ENCODE assay signal across 8 cellular contexts in the genomic region with DNA sequence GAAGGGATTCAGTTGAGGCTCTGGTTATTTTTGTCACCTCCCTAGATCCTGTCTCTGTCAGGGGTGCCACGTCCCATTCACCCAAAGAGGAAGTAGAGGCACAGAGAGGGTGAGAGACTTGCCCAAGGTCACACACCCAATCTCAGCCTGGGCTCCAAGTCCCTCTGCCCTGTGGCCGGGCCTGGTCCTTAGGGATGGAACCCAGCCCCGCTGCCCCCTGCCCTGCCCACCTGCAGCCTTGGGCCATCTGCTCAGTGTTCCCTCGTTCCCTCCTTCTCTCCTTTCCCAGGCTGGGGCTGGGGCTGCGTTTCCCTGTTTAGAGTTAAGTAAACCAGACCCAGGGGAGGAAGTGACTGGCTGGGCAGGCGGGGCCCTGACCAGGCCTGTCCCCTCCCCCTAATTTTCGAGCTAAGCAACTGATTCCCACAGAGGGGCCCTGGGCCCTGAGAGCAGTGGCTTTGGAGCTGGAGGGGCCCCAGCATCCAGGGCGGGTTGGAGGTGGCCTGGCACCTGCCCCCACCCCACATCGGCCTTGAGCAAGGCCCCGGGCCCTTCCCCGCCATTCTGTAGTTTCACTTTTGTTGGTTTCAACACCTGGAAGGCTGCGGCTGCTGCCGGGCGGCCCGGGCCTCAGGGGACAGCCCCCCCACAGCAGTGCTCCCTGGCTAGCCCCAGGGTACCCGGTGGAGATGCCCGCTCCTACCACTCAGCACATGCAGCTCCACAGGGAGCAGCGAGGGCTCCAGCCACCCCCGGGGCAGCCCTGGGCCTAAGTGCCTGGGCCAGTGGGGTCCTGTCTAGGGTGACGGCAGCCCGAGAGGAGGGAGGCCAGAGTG. TPM values are rescaled to one million over a fixed set of nuclear protein-coding genes. Genes with fewer than 3 reads are reported as not detected.
A peak's percentile ranks its signal among the peaks of the same experiment; 100 is the strongest.
DNase-seq lines count a peak whose midpoint lies in the region; ATAC-seq and TF ChIP-seq lines count a peak whose summit lies in the region.

No MANE protein-coding gene starts in this region.

- H3K4me3 ChIP-seq in HCT116 (replicated peaks in 1 of 2; ENCODE audit: low read depth in 1 of 2, low read length in 2 of 2) (peak overlapping the region; percentile 82; a peak in 3 of 4 replicates), NT2/D1 (ENCODE audit: insufficient read length, low read depth) (no peak overlapping the region), fibroblast of mammary gland (ENCODE audit: control insufficient read depth, low read depth, low read length) (peak overlapping the region; percentile 76), neural progenitor cell (no peak overlapping the region)

- POLR2A ChIA-PET in HCT116 (lab: Charles Lee) = interaction anchor here (1.0 kb wide), 1 partner anchor 12 kb away, joined by 3 read pairs; no protein-coding TSS in a partner anchor

- H3K27me3 ChIP-seq in HCT116 (ENCODE audit: insufficient read depth, low read length) (no peaks in the 10 kb centered on the region), NT2/D1 (ENCODE audit: insufficient read depth, insufficient read length) (no peaks in the 10 kb centered on the region), neural progenitor cell (no peaks in the 10 kb centered on the region)

- DNase-seq in GF-D8 (lab: John Stamatoyannopoulos, UW) (peak; percentile 73), HCT116 (ENCODE audit: low read depth, low spot score) (no peak), NT2/D1 (ENCODE audit: low read depth, low spot score) (no peak), fibroblast of mammary gland (ENCODE audit: low read depth) (peak; percentile 73), neural progenitor cell (ENCODE audit: low spot score) (peak; percentile 45), HT-29 (ENCODE audit: low spot score) (no peak)
- DNase-seq in activated T-cell treated with anti-CD3 and anti-CD28 coated beads, Interleukin-2, amount 50 U/mL, for 4 hours = peak; percentile 41

- TF ChIP-seq RAD21 in HCT116 (IDR thresholded peaks at IDR 0.05; ENCODE audit: low read depth) = no peak

- H3K9me2 ChIP-seq in HCT116 (ENCODE audit: insufficient read depth) = no peaks in the 10 kb centered on the region

- peaks cover 0 to 6% of the 10 kb centered on the region in 2 experiments; a peak in 1 of 4 replicates for H3K36me3 ChIP-seq in HCT116 (ENCODE audit: control insufficient read depth in 1 of 2, insufficient read depth in 2 of 2, low read length in 2 of 2)
- peaks cover 35% of the 10 kb centered on the region for H3K36me3 ChIP-seq in NT2/D1 (ENCODE audit: insufficient read depth, insufficient read length, low read length)
- no peaks in the 10 kb centered on the region for H3K36me3 ChIP-seq in neural progenitor cell

- intact Hi-C loops in HCT116 (cut with micrococcal nuclease) = no loop called here

- TF ChIP-seq CTCF in HCT116 (IDR thresholded peaks at IDR 0.05 in 2 of 3, conservative IDR thresholded peaks at IDR 0.05 in 1 of 3; ENCODE audit: borderline replicate concordance in 1 of 3, insufficient read depth in 1 of 3, low read depth in 2 of 3, low read length in 2 of 3) (no peak), fibroblast of mammary gland (conservative IDR thresholded peaks at IDR 0.05; ENCODE audit: control insufficient read depth, insufficient read depth, low read depth, low read length) (no peak), neural progenitor cell (IDR thresholded peaks at IDR 0.05) (no peak)

- peaks cover 25% of the 10 kb centered on the region for H3K4me1 Mint-ChIP-seq in activated T-cell treated with anti-CD3 and anti-CD28 coated beads, Interleukin-2, amount 50 U/mL, for 4 hours (ENCODE audit: low read depth)
- H3K4me1 Mint-ChIP-seq in neural progenitor cell = peaks cover 9% of the 10 kb centered on the region

- H3K9me3 Mint-ChIP-seq in activated T-cell treated with anti-CD3 and anti-CD28 coated beads, Interleukin-2, amount 50 U/mL, for 4 hours = no peaks in the 10 kb centered on the region
- H3K9me3 Mint-ChIP-seq in neural progenitor cell = no peaks in the 10 kb centered on the region

- TF ChIP-seq POLR2A in HCT116 (IDR thresholded peaks at IDR 0.05; ENCODE audit: borderline replicate concordance, extremely low read depth, insufficient read depth, insufficient read length) = no peak

- peak overlapping the region; percentile 87 for H3K4me3 Mint-ChIP-seq in activated T-cell treated with anti-CD3 and anti-CD28 coated beads, Interleukin-2, amount 50 U/mL, for 4 hours
- peak overlapping the region; percentile 35 for H3K4me3 Mint-ChIP-seq in neural progenitor cell

- H3K9me3 ChIP-seq in HCT116 (ENCODE audit: control insufficient read depth in 1 of 2, insufficient read depth in 1 of 2, low read depth in 1 of 2, low read length in 2 of 2) = no peaks in the 10 kb centered on the region
- H3K9me3 ChIP-seq in NT2/D1 (ENCODE audit: insufficient read depth, low read length) = no peaks in the 10 kb centered on the region
- no peaks in the 10 kb centered on the region for H3K9me3 ChIP-seq in neural progenitor cell (ENCODE audit: low read depth)

- peak overlapping the region; percentile 90 for H3K27ac Mint-ChIP-seq in neural progenitor cell

- H4K20me1 ChIP-seq in HCT116 (ENCODE audit: insufficient read depth) = no peaks in the 10 kb centered on the region
- H4K20me1 ChIP-seq in neural progenitor cell (ENCODE audit: low read depth) = no peaks in the 10 kb centered on the region

- CTCF ChIA-PET in HCT116 (lab: Charles Lee) = no interaction called here

- H3K4me2 ChIP-seq in HCT116 (ENCODE audit: low read length) (peak overlapping the region; percentile 85), neural progenitor cell (no peak overlapping the region)

- no peaks in the 10 kb centered on the region for H3K27me3 Mint-ChIP-seq in activated T-cell treated with anti-CD3 and anti-CD28 coated beads, Interleukin-2, amount 50 U/mL, for 4 hours (ENCODE audit: low read depth)
- peaks cover 6% of the 10 kb centered on the region for H3K27me3 Mint-ChIP-seq in neural progenitor cell (ENCODE audit: insufficient read depth, low read depth)

- H3K4me1 ChIP-seq in HCT116 (ENCODE audit: control insufficient read depth in 1 of 2, insufficient read depth in 2 of 2, low read length in 2 of 2) (peaks cover 9 to 23% of the 10 kb centered on the region in 2 experiments; a peak in 3 of 4 replicates), NT2/D1 (ENCODE audit: insufficient read depth, insufficient read length) (peaks cover 46% of the 10 kb centered on the region), neural progenitor cell (peaks cover 16% of the 10 kb centered on the region)

- RAD21 ChIA-PET in HCT116 (lab: Charles Lee; ENCODE audit: low non-redundant PET in 1 of 2, low total read pairs in 2 of 2, uncharacterized antibody in 2 of 2, unreplicated experiment in 2 of 2) = no interaction called here

- H2AFZ ChIP-seq in HCT116 (ENCODE audit: low read depth, low read length, poor library complexity, severe bottlenecking) (no peak overlapping the region), neural progenitor cell (replicated peaks) (no peak overlapping the region)

- H3K27ac ChIP-seq in HCT116 (ENCODE audit: low read depth, low read length) = peak overlapping the region; percentile 31; the same call in 1 of the 2 replicates
- H3K27ac ChIP-seq in neural progenitor cell = no peak overlapping the region

- ATAC-seq in HCT116 = no peak
- peak; percentile 49 to 55 for ATAC-seq in activated T-cell treated with anti-CD3 and anti-CD28 coated beads, Interleukin-2, amount 50 U/mL, for 4 hours
- no peak for ATAC-seq in HG03571 (IDR thresholded peaks at IDR 0.05; ENCODE audit: unreplicated experiment)

- H3F3A ChIP-seq in neural progenitor cell (ENCODE audit: low read depth) = peaks cover 25% of the 10 kb centered on the region

- H3K9ac ChIP-seq in HCT116 (ENCODE audit: low read length) (peak overlapping the region; percentile 79), NT2/D1 (ENCODE audit: insufficient read length, low read depth) (peak overlapping the region; percentile 67), neural progenitor cell (no peak overlapping the region)

- H3K79me2 ChIP-seq in HCT116 (ENCODE audit: insufficient read depth, low read length) (peaks cover 21% of the 10 kb centered on the region), neural progenitor cell (ENCODE audit: low read depth) (no peaks in the 10 kb centered on the region)

- no peaks in the 10 kb centered on the region for H3K36me3 Mint-ChIP-seq in activated T-cell treated with anti-CD3 and anti-CD28 coated beads, Interleukin-2, amount 50 U/mL, for 4 hours (ENCODE audit: insufficient read depth)
- H3K36me3 Mint-ChIP-seq in neural progenitor cell = no peaks in the 10 kb centered on the region

- no TSS peak for BruUV-seq in HCT116 (replicated peaks; lab: Mats Ljungman, UMichigan)

TF ChIP-seq in HCT116, 20 proteins besides CTCF, POLR2A, EP300 and RAD21 (continues in another document):
- TF ChIP-seq JUND (IDR thresholded peaks at IDR 0.05) (no peak), ZNF274 (IDR thresholded peaks at IDR 0.05; ENCODE audit: low read depth, low read length) (no peak), FOSL1 (IDR thresholded peaks at IDR 0.05; ENCODE audit: low read depth) (no peak), ELF1 (IDR thresholded peaks at IDR 0.05; ENCODE audit: borderline replicate concordance, low read depth) (no peak), TCF7L2 (IDR thresholded peaks at IDR 0.05; ENCODE audit: borderline replicate concordance, extremely low read depth, insufficient read depth, insufficient read length) (no peak), EZH2phosphoT487 (IDR thresholded peaks at IDR 0.05; ENCODE audit: borderline replicate concordance) (no peak)

RNA-seq across cellular contexts. Expression of gene TCIRG1, which starts 1.5 kb away (rescaled TPM):
- total RNA-seq in HCT116 (2021; ENCODE audit: unreplicated experiment) (101 TPM), neural progenitor cell (ENCODE audit: low replicate concordance) (10.7 and 19.4 TPM in 2 replicates)
- 88.7 and 97.2 TPM in 2 replicates for polyA plus RNA-seq in HCT116 (2012)
- 100 to 1,000 TPM in 2 of 3 donors, 10 to 100 TPM in 1; 87.0 to 109 (median 101) TPM for total RNA-seq in activated T-cell treated with anti-CD3 and anti-CD28 coated beads, Interleukin-2, amount 50 U/mL, for 4 hours
- total RNA-seq in HT-29 (2014; rRNA removed; shearing (Covaris generic)) = 219 and 232 TPM in 2 replicates

RNA-seq across cellular contexts. Expression of gene NDUFS8, which starts 9.9 kb away (rescaled TPM):
- total RNA-seq in HCT116 (2021; ENCODE audit: unreplicated experiment) = 189 TPM
- polyA plus RNA-seq in HCT116 (2012) = 245 and 268 TPM in 2 replicates
- total RNA-seq in activated T-cell treated with anti-CD3 and anti-CD28 coated beads, Interleukin-2, amount 50 U/mL, for 4 hours = 100 to 1,000 TPM; 157 to 173 (median 159) TPM
- total RNA-seq in neural progenitor cell (ENCODE audit: low replicate concordance) = 46.7 and 149 TPM in 2 replicates
- 564 and 590 TPM in 2 replicates for total RNA-seq in HT-29 (2014; rRNA removed; shearing (Covaris generic))

RNA-seq across cellular contexts. Expression of gene ALDH3B1, which starts 30.2 kb away (rescaled TPM):
- 25.5 TPM for total RNA-seq in HCT116 (2021; ENCODE audit: unreplicated experiment)
- 28.9 and 39.8 TPM in 2 replicates for polyA plus RNA-seq in HCT116 (2012)
- under 1 TPM in 2 of 3 donors, not detected in 1; 0.08 to 0.15 TPM for total RNA-seq in activated T-cell treated with anti-CD3 and anti-CD28 coated beads, Interleukin-2, amount 50 U/mL, for 4 hours
- 0.12 TPM in 1 of 2 replicates, not detected in the other for total RNA-seq in neural progenitor cell (ENCODE audit: low replicate concordance)
- total RNA-seq in HT-29 (2014; rRNA removed; shearing (Covaris generic)) = 108 and 113 TPM in 2 replicates

RNA-seq across cellular contexts. Expression of gene UNC93B1, which starts 36.4 kb away (rescaled TPM):
- total RNA-seq in HCT116 (2021; ENCODE audit: unreplicated experiment) (72.9 TPM), neural progenitor cell (ENCODE audit: low replicate concordance) (8.8 and 11.1 TPM in 2 replicates)
- 55.1 and 67.6 TPM in 2 replicates for polyA plus RNA-seq in HCT116 (2012)
- total RNA-seq in activated T-cell treated with anti-CD3 and anti-CD28 coated beads, Interleukin-2, amount 50 U/mL, for 4 hours = 10 to 100 TPM; 12.8 to 15.6 (median 14.1) TPM
- 164 and 197 TPM in 2 replicates for total RNA-seq in HT-29 (2014; rRNA removed; shearing (Covaris generic))

Comparison
In these comparisons a context has a peak if more than half of its experiments do, and no peak if none do; other contexts are left out.
1. DNase-seq: peak in GF-D8 (single experiment), activated T-cell treated with anti-CD3 and anti-CD28 coated beads, Interleukin-2, amount 50 U/mL, for 4 hours (single experiment), fibroblast of mammary gland (single experiment) and neural progenitor cell (single experiment); none in HCT116 (single experiment), NT2/D1 (single experiment) and HT-29 (single experiment).
2. ATAC-seq: peak in activated T-cell treated with anti-CD3 and anti-CD28 coated beads, Interleukin-2, amount 50 U/mL, for 4 hours (2 of 2); none in HCT116 (single experiment) and HG03571 (single experiment).
3. H3K4me3 ChIP-seq: peak in HCT116 (2 of 2) and fibroblast of mammary gland (single experiment); none in NT2/D1 (single experiment) and neural progenitor cell (single experiment).
4. RNA of gene ALDH3B1, which starts 30.2 kb away (total RNA-seq): 108 to 113 TPM in HT-29 and 25.5 TPM in HCT116 (single experiment); 0.08 to 0.15 TPM in activated T-cell treated with anti-CD3 and anti-CD28 coated beads, Interleukin-2, amount 50 U/mL, for 4 hours and 0.12 TPM in neural progenitor cell; every median in the first group is over 10 times any median in the second.